Comparison of ENCODE assay signal across 14 cellular contexts in the genomic region with DNA sequence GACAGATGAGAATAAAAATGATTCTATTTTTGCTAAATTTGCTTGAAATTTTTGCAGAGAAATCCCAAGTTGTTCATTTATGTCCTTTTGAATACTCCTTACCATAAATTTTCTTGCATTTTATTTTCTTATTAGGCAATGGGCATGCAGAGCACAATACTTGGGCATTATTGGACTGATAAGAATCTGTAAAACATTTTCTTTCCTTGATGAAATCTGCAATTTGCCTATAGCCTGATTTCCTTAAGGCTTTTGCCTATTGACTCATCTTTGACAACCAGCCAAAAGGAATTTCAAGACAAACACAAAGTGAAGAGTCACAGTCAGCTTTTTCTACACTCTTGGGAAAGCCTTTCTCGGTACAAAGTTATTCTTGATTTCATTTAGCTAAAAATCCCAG. TPM values are rescaled to one million over a fixed set of nuclear protein-coding genes. Genes with fewer than 3 reads are reported as not detected.
DNase-seq lines count a peak whose midpoint lies in the region; ATAC-seq and TF ChIP-seq lines count a peak whose summit lies in the region.
"Had no signal": no experiment of that assay in that cellular context is flagged by ENCODE, and none has a peak within 500 bp of the region (broad histone marks: within the 10 kb centered on the region; RNA-seq: fewer than 3 reads in every experiment).

No MANE protein-coding gene starts in this region.

- ATAC-seq in activated T-cell treated with anti-CD3 and anti-CD28 coated beads, Interleukin-2, amount 50 U/mL, for 4 hours: no peak

- DNase-seq in GM03348 (ENCODE audit: low spot score) (peak; percentile 74), RPMI7951 (ENCODE audit: low read depth) (peak; percentile 84), epithelial cell of proximal tubule (ENCODE audit: low read depth) (peak; percentile 37), Caco-2 (no peak), DMS153 treated with DMSO at 0.1 percent for 48 hours (lab: John Stamatoyannopoulos, UW; ENCODE audit: unreplicated experiment) (no peak), mucosa of gallbladder (ENCODE audit: low spot score) (no peak)
- no peak for DNase-seq in activated T-cell treated with anti-CD3 and anti-CD28 coated beads, Interleukin-2, amount 50 U/mL, for 4 hours
- DNase-seq: activated CD8-positive, alpha-beta memory T cell treated with anti-CD3 and anti-CD28 coated beads for 24 hours; DMS79 treated with DMSO at 0.1 percent for 48 hours; NCI-H1436 treated with DMSO at 0.1 percent for 48 hours had no signal

- H3K27me3 Mint-ChIP-seq in Caco-2 (ENCODE audit: insufficient read depth, unreplicated experiment): no peaks in the 10 kb centered on the region
- no peaks in the 10 kb centered on the region for H3K27me3 Mint-ChIP-seq in activated T-cell treated with anti-CD3 and anti-CD28 coated beads, Interleukin-2, amount 50 U/mL, for 4 hours (ENCODE audit: low read depth)
- H3K27me3 Mint-ChIP-seq: memory B cell had no signal

- no peak overlapping the region for H3K4me3 ChIP-seq in epithelial cell of proximal tubule (ENCODE audit: low read depth, low read length)
- H3K4me3 ChIP-seq in skeletal muscle satellite cell (ENCODE audit: low read length): no peak overlapping the region
- no peak overlapping the region for H3K4me3 ChIP-seq in Caco-2 (ENCODE audit: low read depth, low read length)
- H3K4me3 ChIP-seq: right atrium auricular region had no signal

- H3K9me3 Mint-ChIP-seq in Caco-2 (ENCODE audit: unreplicated experiment): peaks cover 10% of the 10 kb centered on the region
- H3K9me3 Mint-ChIP-seq in activated T-cell treated with anti-CD3 and anti-CD28 coated beads, Interleukin-2, amount 50 U/mL, for 4 hours: peaks cover 10% of the 10 kb centered on the region

- H3K9me3 ChIP-seq in skeletal muscle satellite cell (replicated peaks; ENCODE audit: low read length) (no peaks in the 10 kb centered on the region), Caco-2 (no peaks in the 10 kb centered on the region; the same call in none of the 2 replicates)

- H3K4me1 Mint-ChIP-seq in Caco-2 (ENCODE audit: low read depth, unreplicated experiment): no peaks in the 10 kb centered on the region
- no peaks in the 10 kb centered on the region for H3K4me1 Mint-ChIP-seq in activated T-cell treated with anti-CD3 and anti-CD28 coated beads, Interleukin-2, amount 50 U/mL, for 4 hours (ENCODE audit: low read depth)
- H3K4me1 Mint-ChIP-seq: memory B cell had no signal

- H3K36me3 Mint-ChIP-seq in Caco-2 (ENCODE audit: insufficient read depth, unreplicated experiment): no peaks in the 10 kb centered on the region
- H3K36me3 Mint-ChIP-seq in activated T-cell treated with anti-CD3 and anti-CD28 coated beads, Interleukin-2, amount 50 U/mL, for 4 hours (ENCODE audit: insufficient read depth): no peaks in the 10 kb centered on the region
- H3K36me3 Mint-ChIP-seq: memory B cell had no signal

- peak overlapping the region; percentile 39 for H3K9ac ChIP-seq in skeletal muscle satellite cell (ENCODE audit: low read depth, low read length)

- peaks cover 15% of the 10 kb centered on the region for H3K4me1 ChIP-seq in skeletal muscle satellite cell (ENCODE audit: control insufficient read depth, insufficient read depth, low read length)
- H3K4me1 ChIP-seq in Caco-2: no peaks in the 10 kb centered on the region
- H3K4me1 ChIP-seq: right atrium auricular region had no signal

- peak overlapping the region; percentile 48 for H3K4me2 ChIP-seq in skeletal muscle satellite cell (ENCODE audit: low read length)

- no TSS peak for BruUV-seq in Caco-2 (replicated peaks; lab: Mats Ljungman, UMichigan)

- H3K36me3 ChIP-seq in skeletal muscle satellite cell (ENCODE audit: insufficient read depth, low read length) (no peaks in the 10 kb centered on the region), Caco-2 (ENCODE audit: control insufficient read depth, insufficient read depth, low read length) (no peaks in the 10 kb centered on the region)
- H3K36me3 ChIP-seq: right atrium auricular region had no signal

- no peak overlapping the region for H3K4me3 Mint-ChIP-seq in Caco-2 (ENCODE audit: unreplicated experiment)
- no peak overlapping the region for H3K4me3 Mint-ChIP-seq in activated T-cell treated with anti-CD3 and anti-CD28 coated beads, Interleukin-2, amount 50 U/mL, for 4 hours
- H3K4me3 Mint-ChIP-seq: memory B cell had no signal

- intact Hi-C loops in Caco-2 (cut with micrococcal nuclease; ENCODE audit: unreplicated experiment): no loop called here

- TF ChIP-seq CTCF in epithelial cell of proximal tubule (conservative IDR thresholded peaks at IDR 0.05; ENCODE audit: low read depth, low read length) (no peak), Caco-2 (IDR thresholded peaks at IDR 0.05; ENCODE audit: insufficient read depth in 1 of 2, low read depth in 1 of 2, low read length in 1 of 2, severe bottlenecking in 1 of 2, unreplicated experiment in 1 of 2) (no peak)

- H3K27me3 ChIP-seq in skeletal muscle satellite cell (ENCODE audit: control insufficient read depth, insufficient read depth, low read length) (no peaks in the 10 kb centered on the region), Caco-2 (replicated peaks; ENCODE audit: control insufficient read depth, insufficient read depth, low read length) (no peaks in the 10 kb centered on the region)
- H3K27me3 ChIP-seq: right atrium auricular region had no signal

- CTCF ChIA-PET in Caco-2 (lab: Charles Lee): no interaction called here

- no peak overlapping the region for H3K27ac Mint-ChIP-seq in Caco-2 (ENCODE audit: unreplicated experiment)
- H3K27ac Mint-ChIP-seq: memory B cell had no signal

- POLR2A ChIA-PET in Caco-2 (lab: Charles Lee): no interaction called here

RNA-seq across cellular contexts. Expression of a gene that starts 30.5 kb away (rescaled TPM):
- not detected in 2 replicates for total RNA-seq in RPMI7951 (2014; rRNA removed; shearing (Covaris generic))
- total RNA-seq in epithelial cell of proximal tubule (not detected in 2 replicates), Caco-2 (2022) (not detected in 2 replicates), mucosa of gallbladder (1.2 TPM)
- total RNA-seq in skeletal muscle satellite cell (2012; rRNA removed): not detected in 2 replicates
- total RNA-seq in activated T-cell treated with anti-CD3 and anti-CD28 coated beads, Interleukin-2, amount 50 U/mL, for 4 hours: not detected
- total RNA-seq: right atrium auricular region; T-helper 2 cell treated with Interferon-gamma antibody and Interleukin-4, amounts not matched to agents 100 ng/mL and 5 ng/mL, for 36 hours had no signal

Comparison
In these comparisons a context has a peak if more than half of its experiments do, and no peak if none do; other contexts are left out.
1. DNase-seq: peak in GM03348 (single experiment), RPMI7951 (single experiment) and epithelial cell of proximal tubule (single experiment); none in Caco-2 (0 of 2), activated T-cell treated with anti-CD3 and anti-CD28 coated beads, Interleukin-2, amount 50 U/mL, for 4 hours (single experiment), DMS153 treated with DMSO at 0.1 percent for 48 hours (single experiment) and mucosa of gallbladder (single experiment).